ENCODE assay signal across 29 cellular contexts in the genomic region with DNA sequence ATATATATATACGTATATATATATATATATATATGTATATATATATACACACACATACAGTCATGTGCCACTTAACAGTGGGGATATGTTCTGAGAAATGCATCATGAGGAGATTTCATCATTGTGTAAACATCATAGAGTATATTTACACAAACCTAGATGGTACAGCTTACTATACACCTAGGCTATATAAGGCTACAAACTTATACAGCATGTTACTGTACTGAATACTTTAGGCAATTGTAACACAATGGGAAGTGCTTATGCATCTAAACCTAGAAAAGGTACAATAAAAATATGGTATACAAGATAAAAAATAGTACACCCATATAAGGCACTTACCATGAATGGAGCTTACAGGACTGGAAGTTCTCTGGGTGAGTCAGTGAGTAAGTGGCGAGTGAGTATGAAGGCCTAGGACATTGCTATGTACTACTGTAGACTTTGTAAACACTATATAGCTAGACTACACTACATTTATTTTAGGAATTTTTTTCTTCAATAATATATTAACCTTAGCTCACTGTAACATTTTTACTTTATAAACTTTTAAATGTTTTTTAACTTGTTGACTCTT. TPM values are rescaled to one million over a fixed set of nuclear protein-coding genes. Genes with fewer than 3 reads are reported as not detected.
DNase-seq lines count a peak whose midpoint lies in the region; ATAC-seq, FAIRE-seq and TF ChIP-seq lines count a peak whose summit lies in the region.
"Had no signal": no experiment of that assay in that cellular context is flagged by ENCODE, and none has a peak within 500 bp of the region (broad histone marks: within the 10 kb centered on the region; RNA-seq: fewer than 3 reads in every experiment).

No MANE protein-coding gene starts in this region.

- WGBS in mesenchymal stem cell, result no CpG with 5 or more reads among the region's 2 CpGs

- H3K4me2 ChIP-seq in PC-3 (ENCODE audit: low read length) (no peak overlapping the region), mesenchymal stem cell (ENCODE audit: low read length, poor library complexity, severe bottlenecking) (no peak overlapping the region)
- H3K4me2 ChIP-seq: SK-N-SH had no signal

- BruUV-seq in PC-3 (replicated peaks; lab: Mats Ljungman, UMichigan), result no TSS peak

- CTCF ChIA-PET in PC-3 (lab: Charles Lee), result interaction anchor here (0.6 kb wide), 1 partner anchor 83 kb away, joined by 3 read pairs; no protein-coding TSS in a partner anchor

- no peak overlapping the region for H4K8ac ChIP-seq in mesenchymal stem cell (ENCODE audit: low read length)

- H3K36me3 ChIP-seq in PC-3 (ENCODE audit: low read depth, low read length) (no peaks in the 10 kb centered on the region), bronchial epithelial cell (ENCODE audit: control insufficient read depth, insufficient read depth, low read length) (no peaks in the 10 kb centered on the region), mesenchymal stem cell (ENCODE audit: control insufficient read depth in 1 of 2, insufficient read depth in 2 of 2, low read depth in 1 of 2, low read length in 2 of 2) (no peaks in the 10 kb centered on the region)
- H3K36me3 ChIP-seq: MG63, Peyer's patch had no signal

- H2BK15ac ChIP-seq in mesenchymal stem cell (ENCODE audit: low read depth, poor library complexity, severe bottlenecking), result no peak overlapping the region

- H2BK12ac ChIP-seq in mesenchymal stem cell (ENCODE audit: low read length in 2 of 2), result no peak overlapping the region

- FAIRE-seq in G401.6 (lab: Jason Lieb, UNC) (peak; percentile 57), bronchial epithelial cell (lab: Jason Lieb, UNC) (no peak)
- FAIRE-seq: GM12891, H54, HTR-8/SVneo had no signal

- H3K9ac ChIP-seq in PC-3 (ENCODE audit: low read length) (no peak overlapping the region), mesenchymal stem cell (ENCODE audit: low read length) (no peak overlapping the region)
- H3K9ac ChIP-seq: SK-N-SH had no signal

- H4K20me1 ChIP-seq in PC-3 (ENCODE audit: low read length), result no peaks in the 10 kb centered on the region

- no peak overlapping the region for H3K18ac ChIP-seq in mesenchymal stem cell (ENCODE audit: low read depth in 1 of 2, low read length in 2 of 2)

- no peaks in the 10 kb centered on the region for H3K27me3 ChIP-seq in PC-3 (ENCODE audit: low read length)
- no peaks in the 10 kb centered on the region for H3K27me3 ChIP-seq in bronchial epithelial cell (ENCODE audit: control insufficient read depth, insufficient read depth, low read length)
- H3K27me3 ChIP-seq in mesenchymal stem cell (ENCODE audit: control insufficient read depth in 1 of 2, insufficient read depth in 1 of 2, low read length in 2 of 2), result no peaks in the 10 kb centered on the region
- H3K27me3 ChIP-seq: MG63, Peyer's patch had no signal

- TF ChIP-seq CTCF in PC-3 (conservative IDR thresholded peaks at IDR 0.05; ENCODE audit: low read depth, low read length) (no peak), bronchial epithelial cell (IDR thresholded peaks at IDR 0.05; ENCODE audit: insufficient read depth, low read length, severe bottlenecking) (no peak)

- H3K9me3 ChIP-seq in PC-3 (ENCODE audit: low read length) (no peaks in the 10 kb centered on the region), mesenchymal stem cell (ENCODE audit: control insufficient read depth, low read length) (no peaks in the 10 kb centered on the region)
- H3K9me3 ChIP-seq: MG63, Peyer's patch, SK-N-SH had no signal

- ATAC-seq in PC-3 (peak; percentile 85), GM21529 (IDR thresholded peaks at IDR 0.05; ENCODE audit: unreplicated experiment) (no peak)

- intact Hi-C loops in PC-3 (cut with micrococcal nuclease), result no loop called here

- no peaks in the 10 kb centered on the region for H3F3A ChIP-seq in PC-3 (ENCODE audit: low read length, unreplicated experiment)

- POLR2A ChIA-PET in PC-3 (lab: Charles Lee; ENCODE audit: unreplicated experiment), result interaction anchor here (0.6 kb wide), 2 partner anchors 9 to 98 kb away, joined by 3 read pairs; no protein-coding TSS in a partner anchor

- no peak overlapping the region for H2BK5ac ChIP-seq in mesenchymal stem cell (ENCODE audit: low read depth, low read length, poor library complexity, severe bottlenecking)

- no peaks in the 10 kb centered on the region for H3K9me2 ChIP-seq in PC-3 (replicated peaks; ENCODE audit: low read length)
- H3K9me2 ChIP-seq: SK-N-SH had no signal

- no peak overlapping the region for H3K4me3 ChIP-seq in PC-3 (ENCODE audit: low read length)
- no peak overlapping the region for H3K4me3 ChIP-seq in bronchial epithelial cell (ENCODE audit: low read depth, low read length)
- H3K4me3 ChIP-seq in mesenchymal stem cell (ENCODE audit: insufficient read depth in 1 of 2, low read depth in 1 of 2, low read length in 2 of 2), result no peak overlapping the region
- H3K4me3 ChIP-seq: MG63, Peyer's patch had no signal

- no peaks in the 10 kb centered on the region for H3K79me1 ChIP-seq in mesenchymal stem cell (replicated peaks; ENCODE audit: low read length, poor library complexity, severe bottlenecking)

- H3K4ac ChIP-seq in mesenchymal stem cell (ENCODE audit: low read depth in 1 of 2, low read length in 2 of 2), result no peak overlapping the region

- no peak overlapping the region for H4K91ac ChIP-seq in mesenchymal stem cell (ENCODE audit: low read length)

- H3K79me2 ChIP-seq in PC-3 (ENCODE audit: low read length), result no peaks in the 10 kb centered on the region

- H2AK5ac ChIP-seq in mesenchymal stem cell (ENCODE audit: low read length, severe bottlenecking), result no peak overlapping the region

- H3K4me1 ChIP-seq in PC-3 (ENCODE audit: insufficient read depth, low read length) (0 out of 2 replicates have a peak, but pooled peaks cover 6% of the 10 kb centered on the region), mesenchymal stem cell (ENCODE audit: control insufficient read depth, insufficient read depth, low read depth, low read length) (no peaks in the 10 kb centered on the region)
- H3K4me1 ChIP-seq: Peyer's patch had no signal

- H3K14ac ChIP-seq in mesenchymal stem cell (ENCODE audit: low read length in 2 of 2), result no peak overlapping the region

- H3K27ac ChIP-seq in PC-3 (ENCODE audit: low read length) (no peak overlapping the region), mesenchymal stem cell (ENCODE audit: low read length, poor library complexity, severe bottlenecking) (no peak overlapping the region)
- H3K27ac ChIP-seq: Peyer's patch had no signal

- H2AFZ ChIP-seq in PC-3 (ENCODE audit: low read length) (no peak overlapping the region), mesenchymal stem cell (ENCODE audit: low read depth, low read length) (no peak overlapping the region)

- H3K23ac ChIP-seq in mesenchymal stem cell (ENCODE audit: low read length in 2 of 2), result no peak overlapping the region

- H2BK120ac ChIP-seq in mesenchymal stem cell (ENCODE audit: low read depth, low read length), result no peak overlapping the region

- DNase-seq in PC-3, result peak; percentile 72
- DNase-seq in bronchial epithelial cell (ENCODE audit: low read depth), result peak; percentile 71
- peak; percentile 44 for DNase-seq in mesenchymal stem cell
- no peak for DNase-seq in HuH-7.5 (ENCODE audit: low spot score)
- no peak for DNase-seq in NCI-H2196 treated with DMSO at 0.1 percent for 48 hours (lab: John Stamatoyannopoulos, UW; ENCODE audit: unreplicated experiment)
- no peak for DNase-seq in mucosa of gallbladder (ENCODE audit: low spot score)
- DNase-seq: C1 segment of cervical spinal cord; CD4-positive, alpha-beta memory T cell; COR-L47; DMS79; EL; GF-D8; KBM-7; MG63; NCI-H1694; NCI-H2029 treated with DMSO at 0.1 percent for 48 hours; NCI-H2227 treated with DMSO at 0.1 percent for 48 hours; NCI-H526 treated with DMSO at 0.1 percent for 48 hours; Peyer's patch; SIG-M5; SK-N-SH; SW 1271 had no signal

RNA-seq across cellular contexts. Expression of a gene that starts 13.2 kb away (rescaled TPM):
- total RNA-seq in PC-3 (2014; rRNA removed) (6.0 and 10.1 TPM in 2 replicates), bronchial epithelial cell (6.6 and 10.9 TPM in 2 replicates), mucosa of gallbladder (5.4 TPM)
- polyA plus RNA-seq in mesenchymal stem cell (2013, experiment 1 of 2), result 0.01 TPM
- polyA plus RNA-seq in mesenchymal stem cell (2013, experiment 2 of 2), result 0.04 TPM
- total RNA-seq: A673, LHCN-M2 had no signal

Comparison
In these comparisons a context has a peak if more than half of its experiments do, and no peak if none do; other contexts are left out.
1. DNase-seq: peak in PC-3 (single experiment), bronchial epithelial cell (single experiment) and mesenchymal stem cell (single experiment); none in HuH-7.5 (single experiment), NCI-H2196 treated with DMSO at 0.1 percent for 48 hours (single experiment) and mucosa of gallbladder (single experiment).